ENCODE assay signal across 32 cellular contexts in genomic region chr12:126040307-126040706, GRCh38.
"Had no signal": no experiment of that assay in that cellular context is flagged by ENCODE, and none has a peak within 500 bp of the region (broad histone marks: within the 10 kb centered on the region; RNA-seq: fewer than 3 reads in every experiment).

No MANE protein-coding gene starts in this region.

- H3K36me3 Mint-ChIP-seq: T-cell had no signal

- H3K4me1 Mint-ChIP-seq: T-cell had no signal

- ATAC-seq: PC-3, Right ventricle myocardium inferior, SK-N-SH treated with all-trans-retinoic acid at 6 μM for 48 hours, T-cell had no signal

- H3K4me1 ChIP-seq: Peyer's patch, SJCRH30 had no signal

- H3K4me3 ChIP-seq: Peyer's patch, SJCRH30, SK-N-MC had no signal

- H3K27ac ChIP-seq: Peyer's patch, RWPE1, SJCRH30, SK-N-MC had no signal

- H3K27me3 ChIP-seq: Peyer's patch, SJCRH30 had no signal

- H3K27ac Mint-ChIP-seq: T-cell had no signal

- H3K4me3 Mint-ChIP-seq: T-cell had no signal

- H3K27me3 Mint-ChIP-seq: T-cell had no signal

- H3K36me3 ChIP-seq: Peyer's patch, SJCRH30 had no signal

- DNase-seq: Karpas-422, NCI-H1048, NCI-H1092 treated with DMSO at 0.1 percent for 48 hours, NCI-H1105 treated with DMSO at 0.1 percent for 48 hours, NCI-H1417, NCI-H1436, NCI-H146, NCI-H1694, NCI-H187, NCI-H1930, NCI-H2029 treated with DMSO at 0.1 percent for 48 hours, NCI-H2081 treated with DMSO at 0.1 percent for 48 hours, NCI-H2107, NCI-H2171, NCI-H226, NCI-H446 treated with DMSO at 0.1 percent for 48 hours, NCI-H510A, NCI-H524, NCI-H526, NCI-H69, NCI-H748 treated with DMSO at 0.1 percent for 48 hours, NCI-H82, PC-3, Peyer's patch, SHP77, SIG-M5, SJCRH30, T-cell had no signal

- H3K9me3 ChIP-seq: SJCRH30 had no signal
